7 cellular contexts compared by ENCODE assay signal in genomic region chr16:4115209-4115940, GRCh38. TPM values are rescaled to one million over a fixed set of nuclear protein-coding genes. Genes with fewer than 3 reads are reported as not detected.
DNase-seq lines count a peak whose midpoint lies in the region; ATAC-seq and TF ChIP-seq lines count a peak whose summit lies in the region.

No MANE protein-coding gene starts in this region.

- peak overlapping the region; percentile 64 for H3K4me2 ChIP-seq in OCI-LY1 (ENCODE audit: low read length)

- no peaks in the 10 kb centered on the region for H3K79me2 ChIP-seq in OCI-LY1 (ENCODE audit: insufficient read depth, low read length)

- H3K27me3 ChIP-seq in OCI-LY1 (ENCODE audit: insufficient read depth, low read length) (no peaks in the 10 kb centered on the region), gastroesophageal sphincter (no peaks in the 10 kb centered on the region), vagina (no peaks in the 10 kb centered on the region)

- no peak overlapping the region for H2AFZ ChIP-seq in OCI-LY1 (ENCODE audit: low read length)

- H3F3A ChIP-seq in OCI-LY1 (ENCODE audit: insufficient read depth, low read length) = no peaks in the 10 kb centered on the region

- ATAC-seq in HG02981 (IDR thresholded peaks at IDR 0.05; ENCODE audit: unreplicated experiment) (peak; percentile 24), gastroesophageal sphincter (peak; percentile 48), omental fat pad (ENCODE audit: low FRiP score) (peak; percentile 39)

- peak; percentile 9 for DNase-seq in GM12865 (ENCODE audit: low read depth)
- peak in 3 of 4 experiments; percentile 13 to 32 (median 19) for DNase-seq in activated naive CD4-positive, alpha-beta T cell (lab: John Stamatoyannopoulos, UW)
- no peak for DNase-seq in omental fat pad (ENCODE audit: low spot score)
- DNase-seq in vagina (ENCODE audit: extremely low spot score in 2 of 2) = no peak

- H3K9me2 ChIP-seq in OCI-LY1 (ENCODE audit: low read depth, low read length) = no peaks in the 10 kb centered on the region

- H3K27ac ChIP-seq in OCI-LY1 (ENCODE audit: low read depth, low read length, poor library complexity, severe bottlenecking) (no peak overlapping the region), gastroesophageal sphincter (peak overlapping the region; percentile 3 to 93 (median 90)), vagina (peak overlapping the region; percentile 78)

- no peaks in the 10 kb centered on the region for H4K20me1 ChIP-seq in OCI-LY1 (ENCODE audit: insufficient read depth, low read length)

- peaks cover 26% of the 10 kb centered on the region for H3K4me1 ChIP-seq in OCI-LY1 (ENCODE audit: insufficient read depth, low read length, severe bottlenecking)
- H3K4me1 ChIP-seq in gastroesophageal sphincter = peaks cover 0 to 60% (median 39%) of the 10 kb centered on the region in 3 donors
- H3K4me1 ChIP-seq in vagina = peaks cover 61% of the 10 kb centered on the region

- no peak for TF ChIP-seq POLR2A in gastroesophageal sphincter (IDR thresholded peaks at IDR 0.05)
- TF ChIP-seq POLR2A in vagina (IDR thresholded peaks at IDR 0.05) = no peak

- TF ChIP-seq CTCF in GM12865 (IDR thresholded peaks at IDR 0.05; ENCODE audit: insufficient read depth, low read depth, low read length, missing control alignments) (no peak), OCI-LY1 (IDR thresholded peaks at IDR 0.05; ENCODE audit: low read length) (no peak), gastroesophageal sphincter (IDR thresholded peaks at IDR 0.05) (peak in 1 of 4 experiments; percentile 8), omental fat pad (IDR thresholded peaks at IDR 0.05) (no peak), vagina (IDR thresholded peaks at IDR 0.05) (no peak)

- H3K4me3 ChIP-seq in GM12865 (ENCODE audit: low read depth, low read length) (no peak overlapping the region), OCI-LY1 (ENCODE audit: low read depth, low read length, poor library complexity, severe bottlenecking) (peak overlapping the region; percentile 55), gastroesophageal sphincter (peak overlapping the region; percentile 60 to 69), vagina (peak overlapping the region; percentile 79 to 81)

- H3K9me3 ChIP-seq in OCI-LY1 (ENCODE audit: low read length) = no peaks in the 10 kb centered on the region
- H3K9me3 ChIP-seq in gastroesophageal sphincter = no peaks in the 10 kb centered on the region
- H3K9me3 ChIP-seq in vagina = no peaks in the 10 kb centered on the region

- H3K36me3 ChIP-seq in OCI-LY1 (ENCODE audit: insufficient read depth, low read length) (no peaks in the 10 kb centered on the region), gastroesophageal sphincter (no peaks in the 10 kb centered on the region), vagina (no peaks in the 10 kb centered on the region)

- intact Hi-C loops in vagina (cut with DNase I) = loop anchor here (10.0 kb wide), 2 partner anchors 69 to 129 kb away; partner anchors contain the start of gene SRL

- WGBS in gastroesophageal sphincter (ENCODE audit: low coverage in 1 of 2), 2 donors = no CpG with 5 or more reads among the region's 73 CpGs

- peak overlapping the region; percentile 34; the same call in 1 of the 2 replicates for H3K9ac ChIP-seq in OCI-LY1 (ENCODE audit: low read length)

- TF ChIP-seq EP300 in gastroesophageal sphincter (IDR thresholded peaks at IDR 0.05) = no peak

RNA-seq across cellular contexts. Expression of gene ADCY9, which starts 0.9 kb away (rescaled TPM):
- total RNA-seq in gastroesophageal sphincter = 10 to 100 TPM; 33.0 to 83.5 (median 43.4) TPM
- 10 to 100 TPM in 3 of 4 donors, 1 to 10 TPM in 1; 8.5 to 16.6 (median 11.5) TPM for total RNA-seq in omental fat pad
- total RNA-seq in vagina = 16.9 TPM

Comparison
In these comparisons a context has a peak if more than half of its experiments do, and no peak if none do; other contexts are left out.
1. DNase-seq: peak in GM12865 (single experiment) and activated naive CD4-positive, alpha-beta T cell (3 of 4); none in omental fat pad (single experiment) and vagina (0 of 2).
2. Peak in every context shown above with its lines, with median percentiles within 50 percentile points of each other: ATAC-seq.